8 cellular contexts compared by ENCODE assay signal in genomic region chr6:43054206-43054943, GRCh38. TPM values are rescaled to one million over a fixed set of nuclear protein-coding genes. Genes with fewer than 3 reads are reported as not detected.
DNase-seq lines count a peak whose midpoint lies in the region; ATAC-seq, FAIRE-seq and TF ChIP-seq lines count a peak whose summit lies in the region.

No MANE protein-coding gene starts in this region.

- H3K9me3 ChIP-seq in Panc1 (ENCODE audit: control insufficient read depth, insufficient read depth, low read depth, low read length): no peaks in the 10 kb centered on the region
- H3K9me3 ChIP-seq in endothelial cell of umbilical vein (replicated peaks; ENCODE audit: control insufficient read depth, insufficient read depth, low read length): no peaks in the 10 kb centered on the region
- H3K9me3 ChIP-seq in osteoblast (ENCODE audit: low read depth, low read length): no peaks in the 10 kb centered on the region

- H3K9ac ChIP-seq in endothelial cell of umbilical vein (replicated peaks; ENCODE audit: extremely low read depth, insufficient read depth, low read length): peak overlapping the region; percentile 47

- H4K20me1 ChIP-seq in endothelial cell of umbilical vein (replicated peaks; ENCODE audit: control insufficient read depth, extremely low read depth, insufficient read depth, low read length) (no peaks in the 10 kb centered on the region), osteoblast (ENCODE audit: insufficient read depth, low read length) (no peaks in the 10 kb centered on the region)

- H3K4me1 ChIP-seq in Panc1 (ENCODE audit: control insufficient read depth, insufficient read depth, low read length): peaks cover 25% of the 10 kb centered on the region
- H3K4me1 ChIP-seq in endothelial cell of umbilical vein (ENCODE audit: control insufficient read depth, extremely low read depth, insufficient read depth, low read length): peaks cover 19% of the 10 kb centered on the region
- peaks cover 34% of the 10 kb centered on the region for H3K4me1 ChIP-seq in osteoblast (ENCODE audit: insufficient read depth, low read length)

- dilution Hi-C loops in endothelial cell of umbilical vein (cut with MboI; ENCODE audit: extremely low pct_ligation_motif_present, low sequenced_read_pairs): no loop called here

- H3K36me3 ChIP-seq in Panc1 (ENCODE audit: control insufficient read depth, insufficient read depth, low read length): peaks cover 5% of the 10 kb centered on the region; the same call in 1 of the 2 replicates
- H3K36me3 ChIP-seq in endothelial cell of umbilical vein (ENCODE audit: control insufficient read depth in 2 of 2, extremely low read depth in 1 of 2, insufficient read depth in 2 of 2, low read length in 2 of 2): peaks cover 0 to 7% of the 10 kb centered on the region in 2 experiments
- peaks cover 22% of the 10 kb centered on the region for H3K36me3 ChIP-seq in osteoblast (ENCODE audit: insufficient read depth, low read length)

- DNase-seq in COLO829 (ENCODE audit: low spot score) (peak; percentile 25), Panc1 (ENCODE audit: low read depth, low spot score) (no peak), endothelial cell of umbilical vein (ENCODE audit: low read depth, low spot score) (peak; percentile 13), osteoblast (ENCODE audit: insufficient read length, low spot score, missing footprints) (peak; percentile 64), cerebellar cortex (ENCODE audit: low spot score) (no peak), NCI-H1417 treated with DMSO at 0.1 percent for 48 hours (lab: John Stamatoyannopoulos, UW) (no peak)

- FAIRE-seq in endothelial cell of umbilical vein (lab: Jason Lieb, UNC): no peak

- no peaks in the 10 kb centered on the region for H3K9me1 ChIP-seq in endothelial cell of umbilical vein (replicated peaks; ENCODE audit: control insufficient read depth, extremely low read depth, insufficient read depth, low read length)

- in situ Hi-C loops in Panc1 (cut with HindIII; ENCODE audit: low pct_unique_long_range_greater_than_20kb, low sequenced_read_pairs): no loop called here

- CTCF ChIA-PET in Panc1 (lab: Charles Lee): no interaction called here
- CTCF ChIA-PET in endothelial cell of umbilical vein (lab: Charles Lee): interaction anchor here (0.6 to 1.6 kb wide), 11 partner anchors 9 to 93 kb away, joined by 3 to 6 read pairs (median 4); partner anchors contain the start of genes KLHDC3, MEA1, PEX6 and PTK7

- H2AFZ ChIP-seq in endothelial cell of umbilical vein (ENCODE audit: low read depth, low read length): no peak overlapping the region
- H2AFZ ChIP-seq in osteoblast (ENCODE audit: low read length): peak overlapping the region; percentile 33

- no peak for TF ChIP-seq CTCF in Panc1 (IDR thresholded peaks at IDR 0.05)
- no peak for TF ChIP-seq CTCF in endothelial cell of umbilical vein (IDR thresholded peaks at IDR 0.05; ENCODE audit: extremely low read depth in 1 of 2, insufficient read depth in 1 of 2, low read depth in 1 of 2, low read length in 2 of 2)
- TF ChIP-seq CTCF in osteoblast (IDR thresholded peaks at IDR 0.05; ENCODE audit: extremely low read depth, low read depth, low read length): no peak

- H3K27ac ChIP-seq in Panc1 (ENCODE audit: low read length) (peak overlapping the region; percentile 87), endothelial cell of umbilical vein (ENCODE audit: insufficient read depth, low read depth, low read length) (peak overlapping the region; percentile 82), osteoblast (ENCODE audit: low read depth, low read length) (peak overlapping the region; percentile 92)

- H3K27me3 ChIP-seq in Panc1 (ENCODE audit: control insufficient read depth, insufficient read depth, low read length) (no peaks in the 10 kb centered on the region), endothelial cell of umbilical vein (ENCODE audit: control insufficient read depth in 2 of 2, insufficient read depth in 2 of 2, low read length in 2 of 2) (no peaks in the 10 kb centered on the region), osteoblast (ENCODE audit: insufficient read depth, low read length) (no peaks in the 10 kb centered on the region)

- H3K79me2 ChIP-seq in endothelial cell of umbilical vein (ENCODE audit: control insufficient read depth, insufficient read depth, low read length) (peaks cover 14% of the 10 kb centered on the region), osteoblast (ENCODE audit: insufficient read depth, low read length) (peaks cover 54% of the 10 kb centered on the region)

- ATAC-seq in Panc1 (no peak), HG03342 (IDR thresholded peaks at IDR 0.05; ENCODE audit: unreplicated experiment) (no peak), HG02763 (IDR thresholded peaks at IDR 0.05; ENCODE audit: unreplicated experiment) (no peak)

- POLR2A ChIA-PET in Panc1 (lab: Charles Lee) (interaction anchor here (0.7 kb wide), 2 partner anchors 42 to 71 kb away, joined by 3 to 6 read pairs; no protein-coding TSS in a partner anchor), endothelial cell of umbilical vein (lab: Charles Lee) (interaction anchor here (0.6 to 1.7 kb wide), 6 partner anchors 32 to 315 kb away, joined by 3 to 7 read pairs (median 4); partner anchors contain the start of genes KLHDC3, MEA1, PPP2R5D and RRP36)

- H3K4me3 ChIP-seq in Panc1 (ENCODE audit: low read depth in 2 of 2, low read length in 2 of 2): peak overlapping the region; percentile 67 to 73
- H3K4me3 ChIP-seq in endothelial cell of umbilical vein (replicated peaks in 1 of 3; ENCODE audit: insufficient read depth in 1 of 3, low read depth in 1 of 3, low read length in 3 of 3): peak overlapping the region in 2 of 3 experiments; percentile 40 to 64
- peak overlapping the region; percentile 78 for H3K4me3 ChIP-seq in osteoblast (ENCODE audit: insufficient read depth, low read length)

- BruUV-seq in Panc1 (replicated peaks; lab: Mats Ljungman, UMichigan) (no TSS peak), endothelial cell of umbilical vein (replicated peaks; lab: Mats Ljungman, UMichigan) (TSS peak; percentile 99)

- no peak for TF ChIP-seq POLR2A in endothelial cell of umbilical vein (IDR thresholded peaks at IDR 0.05; ENCODE audit: low read depth, low read length)

- intact Hi-C loops in Panc1 (cut with micrococcal nuclease; ENCODE audit: unreplicated experiment) (no loop called here), endothelial cell of umbilical vein (cut with micrococcal nuclease) (no loop called here)

- H3K4me2 ChIP-seq in endothelial cell of umbilical vein (ENCODE audit: insufficient read depth, low read length) (peak overlapping the region; percentile 44), osteoblast (ENCODE audit: insufficient read depth, low read length) (peak overlapping the region; percentile 97)

RNA-seq across cellular contexts. Expression of gene CUL7, which starts 0.7 kb away (rescaled TPM):
- total RNA-seq in Panc1 (2021; ENCODE audit: unreplicated experiment) (32.1 TPM), endothelial cell of umbilical vein (29.4 and 29.7 TPM in 2 replicates), osteoblast (46.9 and 48.5 TPM in 2 replicates)
- polyA plus RNA-seq in Panc1 (2012; ENCODE audit: insufficient read length): 30.5 TPM
- polyA plus RNA-seq in endothelial cell of umbilical vein: 33.7 and 35.4 TPM in 2 replicates
- polyA plus RNA-seq in endothelial cell of umbilical vein (2011; cell fraction: cytosol; rRNA removed): 20.1 and 24.1 TPM in 2 replicates
- 84.7 and 101 TPM in 2 replicates for polyA plus RNA-seq in endothelial cell of umbilical vein (2011; cell fraction: nucleus; rRNA removed)
- 18.2 and 25.1 TPM in 2 replicates for polyA plus RNA-seq in endothelial cell of umbilical vein (2012)
- 47.5 and 57.7 TPM in 2 replicates for polyA minus RNA-seq in endothelial cell of umbilical vein
- polyA minus RNA-seq in endothelial cell of umbilical vein (2011; cell fraction: cytosol; rRNA and poly(A)+ RNA removed): 4.8 TPM
- 21.7 and 28.9 TPM in 2 replicates for polyA minus RNA-seq in endothelial cell of umbilical vein (2011; cell fraction: nucleus; rRNA and poly(A)+ RNA removed)

RNA-seq across cellular contexts. Expression of gene MRPL2, which starts 4.9 kb away (rescaled TPM):
- 65.6 TPM for total RNA-seq in Panc1 (2021; ENCODE audit: unreplicated experiment)
- 99.3 TPM for polyA plus RNA-seq in Panc1 (2012; ENCODE audit: insufficient read length)
- 59.7 and 63.6 TPM in 2 replicates for total RNA-seq in endothelial cell of umbilical vein
- polyA plus RNA-seq in endothelial cell of umbilical vein: 37.6 and 43.1 TPM in 2 replicates
- 25.3 and 31.9 TPM in 2 replicates for polyA plus RNA-seq in endothelial cell of umbilical vein (2011; cell fraction: cytosol; rRNA removed)
- polyA plus RNA-seq in endothelial cell of umbilical vein (2011; cell fraction: nucleus; rRNA removed): 30.7 and 32.7 TPM in 2 replicates
- polyA plus RNA-seq in endothelial cell of umbilical vein (2012): 52.2 and 62.8 TPM in 2 replicates
- polyA minus RNA-seq in endothelial cell of umbilical vein: 21.9 and 22.7 TPM in 2 replicates
- polyA minus RNA-seq in endothelial cell of umbilical vein (2011; cell fraction: cytosol; rRNA and poly(A)+ RNA removed): 46.4 TPM
- polyA minus RNA-seq in endothelial cell of umbilical vein (2011; cell fraction: nucleus; rRNA and poly(A)+ RNA removed): 7.6 and 10.0 TPM in 2 replicates
- total RNA-seq in osteoblast: 16.2 and 20.6 TPM in 2 replicates

RNA-seq across cellular contexts. Expression of gene KLC4, which starts 5.1 kb away (rescaled TPM):
- total RNA-seq in Panc1 (2021; ENCODE audit: unreplicated experiment) (22.6 TPM), endothelial cell of umbilical vein (26.8 and 26.9 TPM in 2 replicates), osteoblast (17.7 and 20.3 TPM in 2 replicates)
- polyA plus RNA-seq in Panc1 (2012; ENCODE audit: insufficient read length): 21.8 TPM
- polyA plus RNA-seq in endothelial cell of umbilical vein: 17.4 and 17.7 TPM in 2 replicates
- polyA plus RNA-seq in endothelial cell of umbilical vein (2011; cell fraction: cytosol; rRNA removed): 11.1 and 13.5 TPM in 2 replicates
- polyA plus RNA-seq in endothelial cell of umbilical vein (2011; cell fraction: nucleus; rRNA removed): 72.9 and 87.6 TPM in 2 replicates
- polyA plus RNA-seq in endothelial cell of umbilical vein (2012): 10.5 and 11.6 TPM in 2 replicates
- 19.6 and 21.7 TPM in 2 replicates for polyA minus RNA-seq in endothelial cell of umbilical vein
- 2.6 TPM for polyA minus RNA-seq in endothelial cell of umbilical vein (2011; cell fraction: cytosol; rRNA and poly(A)+ RNA removed)
- 22.6 and 27.6 TPM in 2 replicates for polyA minus RNA-seq in endothelial cell of umbilical vein (2011; cell fraction: nucleus; rRNA and poly(A)+ RNA removed)

RNA-seq across cellular contexts. Expression of gene PTK7, which starts 21.7 kb away (rescaled TPM):
- total RNA-seq in Panc1 (2021; ENCODE audit: unreplicated experiment) (240 TPM), endothelial cell of umbilical vein (65.3 and 65.6 TPM in 2 replicates), osteoblast (183 and 190 TPM in 2 replicates)
- 281 TPM for polyA plus RNA-seq in Panc1 (2012; ENCODE audit: insufficient read length)
- 41.9 and 44.6 TPM in 2 replicates for polyA plus RNA-seq in endothelial cell of umbilical vein
- polyA plus RNA-seq in endothelial cell of umbilical vein (2011; cell fraction: cytosol; rRNA removed): 32.6 and 39.7 TPM in 2 replicates
- 74.4 and 87.1 TPM in 2 replicates for polyA plus RNA-seq in endothelial cell of umbilical vein (2011; cell fraction: nucleus; rRNA removed)
- 37.1 and 52.6 TPM in 2 replicates for polyA plus RNA-seq in endothelial cell of umbilical vein (2012)
- polyA minus RNA-seq in endothelial cell of umbilical vein: 63.3 and 69.4 TPM in 2 replicates
- polyA minus RNA-seq in endothelial cell of umbilical vein (2011; cell fraction: cytosol; rRNA and poly(A)+ RNA removed): not detected
- 28.8 and 32.0 TPM in 2 replicates for polyA minus RNA-seq in endothelial cell of umbilical vein (2011; cell fraction: nucleus; rRNA and poly(A)+ RNA removed)

RNA-seq across cellular contexts. Expression of gene RRP36, which starts 33.0 kb away (rescaled TPM):
- total RNA-seq in Panc1 (2021; ENCODE audit: unreplicated experiment): 106 TPM
- 80.3 TPM for polyA plus RNA-seq in Panc1 (2012; ENCODE audit: insufficient read length)
- 103 TPM in 2 replicates for total RNA-seq in endothelial cell of umbilical vein
- 35.9 and 40.2 TPM in 2 replicates for polyA plus RNA-seq in endothelial cell of umbilical vein
- polyA plus RNA-seq in endothelial cell of umbilical vein (2011; cell fraction: cytosol; rRNA removed): 70.6 and 81.0 TPM in 2 replicates
- polyA plus RNA-seq in endothelial cell of umbilical vein (2011; cell fraction: nucleus; rRNA removed): 35.0 and 42.6 TPM in 2 replicates
- 59.9 and 97.5 TPM in 2 replicates for polyA plus RNA-seq in endothelial cell of umbilical vein (2012)
- 41.5 and 43.0 TPM in 2 replicates for polyA minus RNA-seq in endothelial cell of umbilical vein
- 29.6 TPM for polyA minus RNA-seq in endothelial cell of umbilical vein (2011; cell fraction: cytosol; rRNA and poly(A)+ RNA removed)
- polyA minus RNA-seq in endothelial cell of umbilical vein (2011; cell fraction: nucleus; rRNA and poly(A)+ RNA removed): 9.0 and 11.0 TPM in 2 replicates
- total RNA-seq in osteoblast: 84.0 and 90.2 TPM in 2 replicates

Comparison
In these comparisons a context has a peak if more than half of its experiments do, and no peak if none do; other contexts are left out.
1. DNase-seq: peak in COLO829 (single experiment), endothelial cell of umbilical vein (single experiment) and osteoblast (single experiment); none in Panc1 (single experiment), cerebellar cortex (single experiment) and NCI-H1417 treated with DMSO at 0.1 percent for 48 hours (single experiment).
2. Peak in every context shown above with its lines, with median percentiles within 50 percentile points of each other: H3K27ac ChIP-seq and H3K4me3 ChIP-seq.